Comparison of ENCODE assay signal across 8 cellular contexts in genomic region chr16:2842340-2843000, GRCh38. TPM values are rescaled to one million over a fixed set of nuclear protein-coding genes. Genes with fewer than 3 reads are reported as not detected.
DNase-seq lines count a peak whose midpoint lies in the region; ATAC-seq and TF ChIP-seq lines count a peak whose summit lies in the region.

No MANE protein-coding gene starts in this region.

- H4K20me1 ChIP-seq in fibroblast of lung (ENCODE audit: control insufficient read depth, extremely low read depth, insufficient read depth, low read length) = no peaks in the 10 kb centered on the region

- peak overlapping the region; percentile 26 for H3K4me3 ChIP-seq in CD4-positive, CD25-positive, alpha-beta regulatory T cell (ENCODE audit: low read depth, low read length)
- H3K4me3 ChIP-seq in fibroblast of lung (replicated peaks in 1 of 4; ENCODE audit: control extremely low read depth in 1 of 4, insufficient read depth in 1 of 4, low read depth in 3 of 4, low read length in 4 of 4) = peak overlapping the region in 1 of 4 experiments; percentile 7

- DNase-seq in CD4-positive, CD25-positive, alpha-beta regulatory T cell = peak; percentile 26 to 87 (median 49)
- DNase-seq in NCI-H69 (lab: John Stamatoyannopoulos, UW) = peak; percentile 66
- DNase-seq in activated T-cell treated with anti-CD3 and anti-CD28 coated beads, Interleukin-2, amount 50 U/mL, for 24 hours = peak; percentile 90
- DNase-seq in fibroblast of lung (ENCODE audit: low read depth in 2 of 2) = peak; percentile 56 to 62
- peak; percentile 90 for DNase-seq in posterior vena cava (ENCODE audit: low spot score)
- DNase-seq in NCI-H524 treated with DMSO at 0.1 percent for 48 hours (lab: John Stamatoyannopoulos, UW) = no peak
- no peak for DNase-seq in SK-N-DZ (ENCODE audit: low spot score)

- peaks cover 29% of the 10 kb centered on the region for H3K4me1 ChIP-seq in CD4-positive, CD25-positive, alpha-beta regulatory T cell (ENCODE audit: control insufficient read depth, insufficient read depth, low read length, poor library complexity, severe bottlenecking)
- H3K4me1 ChIP-seq in fibroblast of lung (ENCODE audit: control insufficient read depth, extremely low read depth, insufficient read depth, low read length) = peaks cover 6% of the 10 kb centered on the region

- H3K27ac ChIP-seq in CD4-positive, CD25-positive, alpha-beta regulatory T cell (ENCODE audit: insufficient read depth, low read length, poor library complexity, severe bottlenecking) = peak overlapping the region; percentile 57
- H3K27ac ChIP-seq in fibroblast of lung (ENCODE audit: insufficient read depth, low read length) = no peak overlapping the region

- no peaks in the 10 kb centered on the region for H3K27me3 ChIP-seq in CD4-positive, CD25-positive, alpha-beta regulatory T cell (ENCODE audit: control insufficient read depth, insufficient read depth, low read length)
- H3K27me3 ChIP-seq in fibroblast of lung (ENCODE audit: control insufficient read depth, insufficient read depth, low read length) = no peaks in the 10 kb centered on the region

- peaks cover 8% of the 10 kb centered on the region for H3K27me3 Mint-ChIP-seq in CD4-positive, CD25-positive, alpha-beta regulatory T cell
- H3K27me3 Mint-ChIP-seq in activated T-cell treated with anti-CD3 and anti-CD28 coated beads, Interleukin-2, amount 50 U/mL, for 24 hours = no peaks in the 10 kb centered on the region

- TF ChIP-seq CTCF in fibroblast of lung (conservative IDR thresholded peaks at IDR 0.05 in 1 of 2, IDR thresholded peaks at IDR 0.05 in 1 of 2; ENCODE audit: low read depth in 1 of 2, low read length in 2 of 2) = peak; percentile 41 to 45

- H2AFZ ChIP-seq in fibroblast of lung (ENCODE audit: low read length) = peak overlapping the region; percentile 33

- H3K4me1 Mint-ChIP-seq in CD4-positive, CD25-positive, alpha-beta regulatory T cell = peaks cover 0 to 52% (median 14%) of the 10 kb centered on the region in 4 donors
- peaks cover 65% of the 10 kb centered on the region for H3K4me1 Mint-ChIP-seq in activated T-cell treated with anti-CD3 and anti-CD28 coated beads, Interleukin-2, amount 50 U/mL, for 24 hours (ENCODE audit: low read depth)

- peak overlapping the region in 2 of 4 donors; percentile 39 to 61 for H3K4me3 Mint-ChIP-seq in CD4-positive, CD25-positive, alpha-beta regulatory T cell
- H3K4me3 Mint-ChIP-seq in activated T-cell treated with anti-CD3 and anti-CD28 coated beads, Interleukin-2, amount 50 U/mL, for 24 hours = peak overlapping the region; percentile 81

- no peaks in the 10 kb centered on the region for H3K79me2 ChIP-seq in fibroblast of lung (ENCODE audit: control insufficient read depth, insufficient read depth, low read length)

- no peaks in the 10 kb centered on the region for H3K9me3 ChIP-seq in CD4-positive, CD25-positive, alpha-beta regulatory T cell (ENCODE audit: control insufficient read depth in 2 of 2, low read length in 2 of 2)
- no peaks in the 10 kb centered on the region for H3K9me3 ChIP-seq in fibroblast of lung (ENCODE audit: control insufficient read depth, insufficient read depth, low read depth, low read length)

- H3K9me3 Mint-ChIP-seq in CD4-positive, CD25-positive, alpha-beta regulatory T cell = no peaks in the 10 kb centered on the region
- peaks cover 3% of the 10 kb centered on the region for H3K9me3 Mint-ChIP-seq in activated T-cell treated with anti-CD3 and anti-CD28 coated beads, Interleukin-2, amount 50 U/mL, for 24 hours

- peak; percentile 36 to 51 for ATAC-seq in CD4-positive, CD25-positive, alpha-beta regulatory T cell (ENCODE audit: low read depth in 2 of 2)
- no peak for ATAC-seq in GM19328 (IDR thresholded peaks at IDR 0.05; ENCODE audit: unreplicated experiment)

- H3K4me2 ChIP-seq in fibroblast of lung (ENCODE audit: extremely low read depth, insufficient read depth, low read length) = no peak overlapping the region

- H3K36me3 ChIP-seq in CD4-positive, CD25-positive, alpha-beta regulatory T cell (ENCODE audit: control insufficient read depth, insufficient read depth, low read length) = no peaks in the 10 kb centered on the region
- no peaks in the 10 kb centered on the region for H3K36me3 ChIP-seq in fibroblast of lung (ENCODE audit: control insufficient read depth, insufficient read depth, low read length)

- no peak overlapping the region for H3K9ac ChIP-seq in fibroblast of lung (ENCODE audit: insufficient read depth, low read length)

- peak overlapping the region; percentile 84 to 95 (median 89) for H3K27ac Mint-ChIP-seq in CD4-positive, CD25-positive, alpha-beta regulatory T cell
- peak overlapping the region; percentile 94 for H3K27ac Mint-ChIP-seq in activated T-cell treated with anti-CD3 and anti-CD28 coated beads, Interleukin-2, amount 50 U/mL, for 24 hours

- intact Hi-C loops in posterior vena cava (cut with DNase I) = no loop called here

- H3K36me3 Mint-ChIP-seq in CD4-positive, CD25-positive, alpha-beta regulatory T cell = no peaks in the 10 kb centered on the region
- H3K36me3 Mint-ChIP-seq in activated T-cell treated with anti-CD3 and anti-CD28 coated beads, Interleukin-2, amount 50 U/mL, for 24 hours (ENCODE audit: low read depth) = no peaks in the 10 kb centered on the region

RNA-seq across cellular contexts. Expression of gene ZG16B, which starts 12.4 kb away (rescaled TPM):
- not detected for total RNA-seq in CD4-positive, CD25-positive, alpha-beta regulatory T cell
- 1 to 10 TPM in 2 of 4 donors, under 1 TPM in 2; 0.60 to 2.4 (median 1.4) TPM for polyA plus RNA-seq in CD4-positive, CD25-positive, alpha-beta regulatory T cell
- not detected in 2 replicates for total RNA-seq in fibroblast of lung
- 0.14 TPM in 1 of 2 replicates, not detected in the other for polyA plus RNA-seq in fibroblast of lung
- 0.17 TPM in 1 of 2 replicates, not detected in the other for polyA plus RNA-seq in fibroblast of lung (2012)
- polyA minus RNA-seq in fibroblast of lung (ENCODE audit: low replicate concordance) = 0.56 TPM in 1 of 2 replicates, not detected in the other
- not detected for total RNA-seq in posterior vena cava
- not detected in 2 replicates for polyA plus RNA-seq in SK-N-DZ (2014; cell fraction: cytosol; rRNA removed)
- polyA plus RNA-seq in SK-N-DZ (2014; cell fraction: nucleus; rRNA removed) = 0.32 and 1.5 TPM in 2 replicates

RNA-seq across cellular contexts. Expression of gene PRSS22, which starts 15.5 kb away (rescaled TPM):
- total RNA-seq in CD4-positive, CD25-positive, alpha-beta regulatory T cell = not detected
- polyA plus RNA-seq in CD4-positive, CD25-positive, alpha-beta regulatory T cell = not detected
- total RNA-seq in fibroblast of lung (0.17 TPM in 1 of 2 replicates, not detected in the other), posterior vena cava (not detected)
- polyA plus RNA-seq in fibroblast of lung = not detected in 2 replicates
- 0.13 TPM in 1 of 2 replicates, not detected in the other for polyA plus RNA-seq in fibroblast of lung (2012)
- polyA minus RNA-seq in fibroblast of lung (ENCODE audit: low replicate concordance) = not detected in 2 replicates
- polyA plus RNA-seq in SK-N-DZ (2014; cell fraction: cytosol; rRNA removed) = not detected in 2 replicates
- polyA plus RNA-seq in SK-N-DZ (2014; cell fraction: nucleus; rRNA removed) = not detected in 2 replicates

RNA-seq across cellular contexts. Expression of gene PRSS21, which starts 25.4 kb away (rescaled TPM):
- not detected for total RNA-seq in CD4-positive, CD25-positive, alpha-beta regulatory T cell
- 1 to 10 TPM in 3 of 4 donors, under 1 TPM in 1; 0.43 to 8.4 (median 4.1) TPM for polyA plus RNA-seq in CD4-positive, CD25-positive, alpha-beta regulatory T cell
- total RNA-seq in fibroblast of lung (0.17 and 0.77 TPM in 2 replicates), posterior vena cava (not detected)
- 0.15 and 0.22 TPM in 2 replicates for polyA plus RNA-seq in fibroblast of lung
- 0.19 TPM in 1 of 2 replicates, not detected in the other for polyA plus RNA-seq in fibroblast of lung (2012)
- not detected in 2 replicates for polyA minus RNA-seq in fibroblast of lung (ENCODE audit: low replicate concordance)
- 0.59 and 3.0 TPM in 2 replicates for polyA plus RNA-seq in SK-N-DZ (2014; cell fraction: cytosol; rRNA removed)
- 12.7 and 14.8 TPM in 2 replicates for polyA plus RNA-seq in SK-N-DZ (2014; cell fraction: nucleus; rRNA removed)

RNA-seq across cellular contexts. Expression of gene FLYWCH2, which starts 40.5 kb away (rescaled TPM):
- total RNA-seq in CD4-positive, CD25-positive, alpha-beta regulatory T cell = 12.8 TPM
- polyA plus RNA-seq in CD4-positive, CD25-positive, alpha-beta regulatory T cell = 10 to 100 TPM; 14.8 to 27.1 (median 18.3) TPM
- total RNA-seq in fibroblast of lung = 55.2 and 56.8 TPM in 2 replicates
- 18.1 and 21.2 TPM in 2 replicates for polyA plus RNA-seq in fibroblast of lung
- polyA plus RNA-seq in fibroblast of lung (2012) = 42.6 and 42.8 TPM in 2 replicates
- 2.7 and 4.8 TPM in 2 replicates for polyA minus RNA-seq in fibroblast of lung (ENCODE audit: low replicate concordance)
- 10 to 100 TPM; 16.0 to 17.6 TPM for total RNA-seq in posterior vena cava
- polyA plus RNA-seq in SK-N-DZ (2014; cell fraction: cytosol; rRNA removed) = 109 and 111 TPM in 2 replicates
- polyA plus RNA-seq in SK-N-DZ (2014; cell fraction: nucleus; rRNA removed) = 50.3 and 65.1 TPM in 2 replicates

RNA-seq across cellular contexts. Expression of gene PRSS41, which starts 44.2 kb away (rescaled TPM):
- total RNA-seq in CD4-positive, CD25-positive, alpha-beta regulatory T cell = not detected
- not detected for polyA plus RNA-seq in CD4-positive, CD25-positive, alpha-beta regulatory T cell
- not detected in 2 replicates for total RNA-seq in fibroblast of lung
- polyA plus RNA-seq in fibroblast of lung = not detected in 2 replicates
- polyA plus RNA-seq in fibroblast of lung (2012) = not detected in 2 replicates
- not detected in 2 replicates for polyA minus RNA-seq in fibroblast of lung (ENCODE audit: low replicate concordance)
- not detected for total RNA-seq in posterior vena cava
- polyA plus RNA-seq in SK-N-DZ (2014; cell fraction: cytosol; rRNA removed) = not detected in 2 replicates
- polyA plus RNA-seq in SK-N-DZ (2014; cell fraction: nucleus; rRNA removed) = not detected in 2 replicates

Comparison
In these comparisons a context has a peak if more than half of its experiments do, and no peak if none do; other contexts are left out.
1. DNase-seq: peak in CD4-positive, CD25-positive, alpha-beta regulatory T cell (3 of 3), NCI-H69 (single experiment), activated T-cell treated with anti-CD3 and anti-CD28 coated beads, Interleukin-2, amount 50 U/mL, for 24 hours (single experiment), fibroblast of lung (2 of 2) and posterior vena cava (single experiment); none in NCI-H524 treated with DMSO at 0.1 percent for 48 hours (single experiment) and SK-N-DZ (single experiment).